In genomic region chr4:2797545-2798305, GRCh38 we compare ENCODE assay signal across 8 cellular contexts. TPM values are rescaled to one million over a fixed set of nuclear protein-coding genes. Genes with fewer than 3 reads are reported as not detected.
DNase-seq lines count a peak whose midpoint lies in the region; ATAC-seq and TF ChIP-seq lines count a peak whose summit lies in the region.

No MANE protein-coding gene starts in this region.

- H3K4me1 ChIP-seq in mucosa of stomach (ENCODE audit: control insufficient read depth, insufficient read depth, low read length) (peaks cover 87% of the 10 kb centered on the region), A673 (ENCODE audit: insufficient read depth, low read length, poor library complexity, severe bottlenecking) (peaks cover 26% of the 10 kb centered on the region)

- CTCF ChIA-PET in A673 (lab: Charles Lee) = no interaction called here

- POLR2A ChIA-PET in A673 (lab: Charles Lee; ENCODE audit: low non-redundant PET) = no interaction called here

- H3K27ac ChIP-seq in angular gyrus (ENCODE audit: low read depth, low read length) (peak overlapping the region; percentile 77), A673 (ENCODE audit: low read depth, low read length, poor library complexity, severe bottlenecking) (no peak overlapping the region)

- H3K9me3 ChIP-seq in mucosa of stomach (ENCODE audit: control insufficient read depth, low read length) (no peaks in the 10 kb centered on the region), A673 (ENCODE audit: low read depth, low read length, poor library complexity, severe bottlenecking) (no peaks in the 10 kb centered on the region)

- no peaks in the 10 kb centered on the region for H3K27me3 ChIP-seq in mucosa of stomach (ENCODE audit: control insufficient read depth, insufficient read depth, low read length)
- H3K27me3 ChIP-seq in A673 (replicated peaks; ENCODE audit: insufficient read depth, low read depth, low read length, poor library complexity) = no peaks in the 10 kb centered on the region

- peak overlapping the region; percentile 27 for H3K9ac ChIP-seq in mucosa of stomach (ENCODE audit: low read length)

- no peak for TF ChIP-seq CTCF in A673 (conservative IDR thresholded peaks at IDR 0.05; ENCODE audit: low read depth, low read length)

- H3K4me3 ChIP-seq in mucosa of stomach (ENCODE audit: low read length) = no peak overlapping the region
- no peak overlapping the region for H3K4me3 ChIP-seq in A673 (ENCODE audit: low read depth, low read length, poor library complexity, severe bottlenecking)

- ATAC-seq in GM21723 (IDR thresholded peaks at IDR 0.05; ENCODE audit: unreplicated experiment) (no peak), GM21360 (IDR thresholded peaks at IDR 0.05; ENCODE audit: unreplicated experiment) (no peak)

- H3K36me3 ChIP-seq in mucosa of stomach (ENCODE audit: control insufficient read depth, insufficient read depth, low read length) (no peaks in the 10 kb centered on the region), A673 (ENCODE audit: insufficient read depth, low read length, poor library complexity, severe bottlenecking) (no peaks in the 10 kb centered on the region)

- peak; percentile 60 to 66 for DNase-seq in stimulated activated CD4-positive, alpha-beta T cell treated with anti-CD3 and anti-CD28 coated beads, Interleukin-2, amount 100 ng/mL, for 24 hours
- DNase-seq in stimulated activated CD4-positive, alpha-beta T cell treated with anti-CD3 and anti-CD28 coated beads, Interleukin-2, amount 100 ng/mL, for 48 hours = no peak
- DNase-seq in A673 (ENCODE audit: low spot score) (no peak), NCI-H526 treated with DMSO at 0.1 percent for 48 hours (lab: John Stamatoyannopoulos, UW) (no peak)

- no TSS peak for BruUV-seq in A673 (replicated peaks; lab: Mats Ljungman, UMichigan)

- intact Hi-C loops in A673 (cut with micrococcal nuclease; ENCODE audit: unreplicated experiment) = no loop called here

RNA-seq across cellular contexts. Expression of gene SH3BP2, which starts 4.8 kb away (rescaled TPM):
- total RNA-seq in A673 (2021) = 34.4 and 37.7 TPM in 2 replicates

RNA-seq across cellular contexts. Expression of gene TNIP2, which starts 41.6 kb away (rescaled TPM):
- total RNA-seq in A673 (2021) = 31.9 and 32.5 TPM in 2 replicates

RNA-seq across cellular contexts. Expression of gene ADD1, which starts 45.9 kb away (rescaled TPM):
- total RNA-seq in A673 (2021) = 232 and 237 TPM in 2 replicates

Comparison
In these comparisons a context has a peak if more than half of its experiments do, and no peak if none do; other contexts are left out.
1. DNase-seq: peak in stimulated activated CD4-positive, alpha-beta T cell treated with anti-CD3 and anti-CD28 coated beads, Interleukin-2, amount 100 ng/mL, for 24 hours (2 of 2); none in stimulated activated CD4-positive, alpha-beta T cell treated with anti-CD3 and anti-CD28 coated beads, Interleukin-2, amount 100 ng/mL, for 48 hours (0 of 2), A673 (single experiment) and NCI-H526 treated with DMSO at 0.1 percent for 48 hours (single experiment).